Comparison of ENCODE assay signal across 2 cellular contexts in the genomic region with DNA sequence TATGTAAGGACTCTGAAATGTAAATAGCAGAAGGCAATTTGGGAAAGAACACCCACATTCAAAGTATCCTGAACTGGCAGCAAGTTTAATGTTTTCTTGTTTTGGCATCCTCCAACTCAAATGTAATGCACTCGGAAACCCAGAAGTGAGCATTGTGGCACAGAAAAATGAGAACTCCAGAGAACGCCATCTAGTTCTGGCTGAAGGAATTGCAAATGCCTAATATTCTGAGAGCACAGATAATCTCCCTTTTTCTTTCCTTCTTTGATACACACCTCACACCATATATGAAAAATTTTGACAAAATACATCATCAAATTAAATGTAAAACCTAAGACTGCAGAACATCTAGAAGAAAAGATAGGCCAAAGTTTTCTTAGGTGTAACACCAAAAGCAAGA.
TF ChIP-seq lines count a peak whose summit lies in the region.

No MANE protein-coding gene starts in this region.

TF ChIP-seq in SK-N-SH, 30 proteins besides CTCF, POLR2A, EP300 and RAD21 (continued from another document):
- peak; percentile 8; the same call in 1 of the 2 replicates for TF ChIP-seq SMC3 (IDR thresholded peaks at IDR 0.05; ENCODE audit: low read depth, low read length)
TF ChIP-seq in SK-N-SH: peak in this region for 1.

TF ChIP-seq in SK-N-SH treated with all-trans-retinoic acid at 6 μM for 48 hours, 23 proteins besides CTCF, POLR2A, EP300 and RAD21 (continued from another document):
- TF ChIP-seq, protein P1, sequence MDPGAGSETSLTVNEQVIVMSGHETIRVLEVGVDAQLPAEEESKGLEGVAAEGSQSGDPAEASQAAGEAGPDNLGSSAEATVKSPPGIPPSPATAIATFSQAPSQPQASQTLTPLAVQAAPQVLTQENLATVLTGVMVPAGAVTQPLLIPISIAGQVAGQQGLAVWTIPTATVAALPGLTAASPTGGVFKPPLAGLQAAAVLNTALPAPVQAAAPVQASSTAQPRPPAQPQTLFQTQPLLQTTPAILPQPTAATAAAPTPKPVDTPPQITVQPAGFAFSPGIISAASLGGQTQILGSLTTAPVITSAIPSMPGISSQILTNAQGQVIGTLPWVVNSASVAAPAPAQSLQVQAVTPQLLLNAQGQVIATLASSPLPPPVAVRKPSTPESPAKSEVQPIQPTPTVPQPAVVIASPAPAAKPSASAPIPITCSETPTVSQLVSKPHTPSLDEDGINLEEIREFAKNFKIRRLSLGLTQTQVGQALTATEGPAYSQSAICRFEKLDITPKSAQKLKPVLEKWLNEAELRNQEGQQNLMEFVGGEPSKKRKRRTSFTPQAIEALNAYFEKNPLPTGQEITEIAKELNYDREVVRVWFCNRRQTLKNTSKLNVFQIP (CRISPR knock-in tag; IDR thresholded peaks at IDR 0.05; ENCODE audit: borderline replicate concordance, low read depth) = no peak
- TF ChIP-seq TCF4 (CRISPR knock-in tag; IDR thresholded peaks at IDR 0.05; ENCODE audit: borderline replicate concordance) (no peak), ESRRG (CRISPR knock-in tag; IDR thresholded peaks at IDR 0.05) (no peak), BACH2 (CRISPR knock-in tag; IDR thresholded peaks at IDR 0.05; ENCODE audit: borderline replicate concordance) (no peak), OSR1 (CRISPR knock-in tag; IDR thresholded peaks at IDR 0.05) (no peak), ARNTL (CRISPR knock-in tag; IDR thresholded peaks at IDR 0.05; ENCODE audit: borderline replicate concordance, low read depth) (no peak)
TF ChIP-seq in SK-N-SH treated with all-trans-retinoic acid at 6 μM for 48 hours: peak in this region for 0.
